ENCODE assay signal across 8 cellular contexts in genomic region chr4:109303141-109303499, GRCh38. TPM values are rescaled to one million over a fixed set of nuclear protein-coding genes. Genes with fewer than 3 reads are reported as not detected.
DNase-seq lines count a peak whose midpoint lies in the region; ATAC-seq and TF ChIP-seq lines count a peak whose summit lies in the region.

No MANE protein-coding gene starts in this region.

- H3K27ac Mint-ChIP-seq in endothelial cell (ENCODE audit: unreplicated experiment): peak overlapping the region; percentile 95
- H3K27ac Mint-ChIP-seq in natural killer cell treated with Interleukin-12 subunit alpha and Interleukin-12 subunit beta and Interleukin-15 and Interleukin-18, amount 100 ng/mL, for 72 hours: peak overlapping the region in 1 of 2 donors; percentile 61

- H3K4me1 ChIP-seq in BE2C: no peaks in the 10 kb centered on the region

- no peaks in the 10 kb centered on the region for H3K9me3 Mint-ChIP-seq in endothelial cell (ENCODE audit: unreplicated experiment)
- H3K9me3 Mint-ChIP-seq in natural killer cell treated with Interleukin-12 subunit alpha and Interleukin-12 subunit beta and Interleukin-15 and Interleukin-18, amount 100 ng/mL, for 72 hours: no peaks in the 10 kb centered on the region

- no peaks in the 10 kb centered on the region for H3K36me3 ChIP-seq in BE2C

- peaks cover 9% of the 10 kb centered on the region for H3K4me1 Mint-ChIP-seq in endothelial cell (ENCODE audit: unreplicated experiment)
- peaks cover 5 to 11% of the 10 kb centered on the region in 2 donors for H3K4me1 Mint-ChIP-seq in natural killer cell treated with Interleukin-12 subunit alpha and Interleukin-12 subunit beta and Interleukin-15 and Interleukin-18, amount 100 ng/mL, for 72 hours (ENCODE audit: low read depth in 2 of 2)

- H3K9me3 ChIP-seq in BE2C: no peaks in the 10 kb centered on the region; the same call in 1 of the 2 replicates

- no peak for ATAC-seq in natural killer cell treated with Interleukin-12 subunit alpha and Interleukin-12 subunit beta and Interleukin-15 and Interleukin-18, amount 100 ng/mL, for 72 hours
- ATAC-seq in GM19035 (IDR thresholded peaks at IDR 0.05; ENCODE audit: unreplicated experiment) (no peak), HG02840 (IDR thresholded peaks at IDR 0.05; ENCODE audit: low FRiP score, unreplicated experiment) (no peak)

- peak overlapping the region; percentile 52 for H3K4me3 ChIP-seq in BE2C (ENCODE audit: low read depth, low read length)

- TF ChIP-seq CTCF in BE2C (IDR thresholded peaks at IDR 0.05; ENCODE audit: low read depth, low read length): no peak
- TF ChIP-seq CTCF in endothelial cell (IDR thresholded peaks at IDR 0.05; ENCODE audit: unreplicated experiment): no peak

- H3K27me3 Mint-ChIP-seq in endothelial cell (ENCODE audit: unreplicated experiment): peaks cover 9% of the 10 kb centered on the region
- H3K27me3 Mint-ChIP-seq in natural killer cell treated with Interleukin-12 subunit alpha and Interleukin-12 subunit beta and Interleukin-15 and Interleukin-18, amount 100 ng/mL, for 72 hours: peaks cover 44 to 66% of the 10 kb centered on the region in 2 donors

- H3K27me3 ChIP-seq in BE2C: peaks cover 36% of the 10 kb centered on the region

- H3K4me3 Mint-ChIP-seq in endothelial cell (ENCODE audit: unreplicated experiment): peak overlapping the region; percentile 92
- peak overlapping the region; percentile 79 for H3K4me3 Mint-ChIP-seq in natural killer cell treated with Interleukin-12 subunit alpha and Interleukin-12 subunit beta and Interleukin-15 and Interleukin-18, amount 100 ng/mL, for 72 hours

- DNase-seq in BE2C: no peak
- peak; percentile 44 for DNase-seq in M059J (ENCODE audit: low read depth)
- peak; percentile 44 for DNase-seq in endothelial cell (ENCODE audit: low spot score)
- no peak for DNase-seq in natural killer cell treated with Interleukin-12 subunit alpha and Interleukin-12 subunit beta and Interleukin-15 and Interleukin-18, amount 100 ng/mL, for 72 hours (ENCODE audit: low spot score)
- no peak for DNase-seq in NCI-H2107 (lab: John Stamatoyannopoulos, UW)
- DNase-seq in SKM-1 (lab: John Stamatoyannopoulos, UW; ENCODE audit: unreplicated experiment): no peak

- no peaks in the 10 kb centered on the region for H3K36me3 Mint-ChIP-seq in endothelial cell (ENCODE audit: low read depth, unreplicated experiment)
- no peaks in the 10 kb centered on the region for H3K36me3 Mint-ChIP-seq in natural killer cell treated with Interleukin-12 subunit alpha and Interleukin-12 subunit beta and Interleukin-15 and Interleukin-18, amount 100 ng/mL, for 72 hours

RNA-seq across cellular contexts. Expression of gene COL25A1, which starts 0.7 kb away (rescaled TPM):
- polyA plus RNA-seq in BE2C (2012; ENCODE audit: insufficient read depth, insufficient read length, low read depth): not detected
- not detected in 2 replicates for total RNA-seq in M059J (2014; rRNA removed; shearing (Covaris generic))
- total RNA-seq in endothelial cell (ENCODE audit: unreplicated experiment): 22.7 TPM
- total RNA-seq in natural killer cell treated with Interleukin-12 subunit alpha and Interleukin-12 subunit beta and Interleukin-15 and Interleukin-18, amount 100 ng/mL, for 72 hours: not detected

Comparison
In these comparisons a context has a peak if more than half of its experiments do, and no peak if none do; other contexts are left out.
1. DNase-seq: peak in M059J (single experiment) and endothelial cell (single experiment); none in BE2C (single experiment), natural killer cell treated with Interleukin-12 subunit alpha and Interleukin-12 subunit beta and Interleukin-15 and Interleukin-18, amount 100 ng/mL, for 72 hours (single experiment), NCI-H2107 (single experiment) and SKM-1 (single experiment).
2. RNA of gene COL25A1, which starts 0.7 kb away (total RNA-seq): 22.7 TPM in endothelial cell (single experiment); not detected in M059J and not detected in natural killer cell treated with Interleukin-12 subunit alpha and Interleukin-12 subunit beta and Interleukin-15 and Interleukin-18, amount 100 ng/mL, for 72 hours; every median in the first group is over 10 times any median in the second.